8 cellular contexts compared by ENCODE assay signal in the genomic region with DNA sequence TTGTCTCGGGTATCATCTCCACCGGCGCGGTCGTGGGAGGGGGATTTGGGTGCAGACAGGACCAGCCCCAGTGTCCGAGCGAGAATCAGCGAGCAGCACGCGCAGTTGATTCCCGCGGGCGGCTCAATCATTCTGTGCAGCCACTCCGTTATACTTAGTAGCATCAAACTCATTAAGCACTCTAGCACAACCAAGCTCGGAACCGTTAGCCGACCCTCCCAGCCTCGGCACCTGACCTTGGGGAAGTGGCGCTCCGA. TPM values are rescaled to one million over a fixed set of nuclear protein-coding genes. Genes with fewer than 3 reads are reported as not detected.
A peak's percentile ranks its signal among the peaks of the same experiment; 100 is the strongest.
DNase-seq lines count a peak whose midpoint lies in the region; ATAC-seq and TF ChIP-seq lines count a peak whose summit lies in the region.

No MANE protein-coding gene starts in this region.

- H3K27ac Mint-ChIP-seq in T-helper 2 cell treated with Interferon-gamma antibody and Interleukin-4, amounts not matched to agents 5 μg/mL and 100 μg/mL, for 36 hours = peak overlapping the region; percentile 96

- peaks cover 39% of the 10 kb centered on the region for H3K36me3 Mint-ChIP-seq in T-helper 2 cell treated with Interferon-gamma antibody and Interleukin-4, amounts not matched to agents 5 μg/mL and 100 μg/mL, for 36 hours (ENCODE audit: low read depth)

- no peaks in the 10 kb centered on the region for H3K9me3 Mint-ChIP-seq in T-helper 2 cell treated with Interferon-gamma antibody and Interleukin-4, amounts not matched to agents 5 μg/mL and 100 μg/mL, for 36 hours

- H3K4me3 ChIP-seq in ascending aorta = peak overlapping the region; percentile 89 to 90
- peak overlapping the region; percentile 32 to 83 (median 48) for H3K4me3 ChIP-seq in thyroid gland (replicated peaks in 1 of 3)

- H3K27me3 Mint-ChIP-seq in T-helper 2 cell treated with Interferon-gamma antibody and Interleukin-4, amounts not matched to agents 5 μg/mL and 100 μg/mL, for 36 hours (ENCODE audit: low read depth) = no peaks in the 10 kb centered on the region

- no peaks in the 10 kb centered on the region for H3K9me3 ChIP-seq in ascending aorta
- H3K9me3 ChIP-seq in thyroid gland = no peaks in the 10 kb centered on the region

- no peak for DNase-seq in T-helper 2 cell treated with Interferon-gamma antibody and Interleukin-4, amounts not matched to agents 5 μg/mL and 100 μg/mL, for 36 hours (ENCODE audit: low spot score)
- DNase-seq in T-helper 2 cell (no peak), ascending aorta (ENCODE audit: low spot score in 2 of 2) (no peak), thyroid gland (no peak), NCI-H345 treated with DMSO at 0.1 percent for 48 hours (lab: John Stamatoyannopoulos, UW; ENCODE audit: unreplicated experiment) (no peak)

- H3K27ac ChIP-seq in ascending aorta (peak overlapping the region; percentile 96 to 98), layer of hippocampus (ENCODE audit: low read depth, low read length) (peak overlapping the region; percentile 91), thyroid gland (peak overlapping the region in 2 of 3 donors; percentile 93 to 99)

- intact Hi-C loops in ascending aorta (cut with DNase I) (loop anchor here (2.0 kb wide), 1 partner anchor 65 kb away; a partner anchor contains a TSS), thyroid gland (cut with DNase I) (loop anchor here (5.0 kb wide), 1 partner anchor 41 kb away; a partner anchor contains a TSS)

- H3K4me1 Mint-ChIP-seq in T-helper 2 cell treated with Interferon-gamma antibody and Interleukin-4, amounts not matched to agents 5 μg/mL and 100 μg/mL, for 36 hours (ENCODE audit: low read depth) = peaks cover 38% of the 10 kb centered on the region

- no peak for ATAC-seq in HG02885 (IDR thresholded peaks at IDR 0.05; ENCODE audit: poor library complexity, unreplicated experiment)
- ATAC-seq in HG03520 (IDR thresholded peaks at IDR 0.05; ENCODE audit: unreplicated experiment) = no peak

- peak overlapping the region; percentile 95 for H3K4me3 Mint-ChIP-seq in T-helper 2 cell treated with Interferon-gamma antibody and Interleukin-4, amounts not matched to agents 5 μg/mL and 100 μg/mL, for 36 hours

- no peak for TF ChIP-seq POLR2A in thyroid gland (IDR thresholded peaks at IDR 0.05)

- TF ChIP-seq CTCF in ascending aorta (IDR thresholded peaks at IDR 0.05) (no peak), thyroid gland (IDR thresholded peaks at IDR 0.05) (no peak)

- peaks cover 22 to 44% of the 10 kb centered on the region in 2 donors for H3K4me1 ChIP-seq in ascending aorta
- H3K4me1 ChIP-seq in thyroid gland = peaks cover 19 to 45% of the 10 kb centered on the region in 2 donors

- H3K27me3 ChIP-seq in ascending aorta (no peaks in the 10 kb centered on the region), layer of hippocampus (ENCODE audit: control insufficient read depth, insufficient read depth, low read length) (no peaks in the 10 kb centered on the region), thyroid gland (no peaks in the 10 kb centered on the region)

- WGBS in thyroid gland, 2 donors = 0% methylated on average over 4 to 18 of the region's 20 CpGs

- peaks cover 9 to 23% of the 10 kb centered on the region in 2 donors for H3K36me3 ChIP-seq in ascending aorta
- H3K36me3 ChIP-seq in thyroid gland = peaks cover 0 to under 1% of the 10 kb centered on the region in 2 donors

RNA-seq across cellular contexts. Expression of a gene that starts 0.2 kb away (rescaled TPM):
- total RNA-seq in ascending aorta = 4.9 TPM
- total RNA-seq in thyroid gland = 10 to 100 TPM in 3 of 4 donors, 1 to 10 TPM in 1; 5.8 to 12.6 (median 12.3) TPM

RNA-seq across cellular contexts. Expression of a gene that starts 0.4 kb away (rescaled TPM):
- total RNA-seq in ascending aorta (227 TPM), thyroid gland (10 to 100 TPM; 56.3 to 65.6 (median 61.5) TPM)

RNA-seq across cellular contexts. Expression of a gene that starts 39.2 kb away (rescaled TPM):
- total RNA-seq in ascending aorta (46.1 TPM), thyroid gland (10 to 100 TPM; 10.1 to 65.3 (median 39.4) TPM)

RNA-seq across cellular contexts. Expression of a gene that starts 52.0 kb away (rescaled TPM):
- total RNA-seq in ascending aorta (26.5 TPM), thyroid gland (10 to 100 TPM; 16.7 to 38.4 (median 27.4) TPM)
